In the genomic region with DNA sequence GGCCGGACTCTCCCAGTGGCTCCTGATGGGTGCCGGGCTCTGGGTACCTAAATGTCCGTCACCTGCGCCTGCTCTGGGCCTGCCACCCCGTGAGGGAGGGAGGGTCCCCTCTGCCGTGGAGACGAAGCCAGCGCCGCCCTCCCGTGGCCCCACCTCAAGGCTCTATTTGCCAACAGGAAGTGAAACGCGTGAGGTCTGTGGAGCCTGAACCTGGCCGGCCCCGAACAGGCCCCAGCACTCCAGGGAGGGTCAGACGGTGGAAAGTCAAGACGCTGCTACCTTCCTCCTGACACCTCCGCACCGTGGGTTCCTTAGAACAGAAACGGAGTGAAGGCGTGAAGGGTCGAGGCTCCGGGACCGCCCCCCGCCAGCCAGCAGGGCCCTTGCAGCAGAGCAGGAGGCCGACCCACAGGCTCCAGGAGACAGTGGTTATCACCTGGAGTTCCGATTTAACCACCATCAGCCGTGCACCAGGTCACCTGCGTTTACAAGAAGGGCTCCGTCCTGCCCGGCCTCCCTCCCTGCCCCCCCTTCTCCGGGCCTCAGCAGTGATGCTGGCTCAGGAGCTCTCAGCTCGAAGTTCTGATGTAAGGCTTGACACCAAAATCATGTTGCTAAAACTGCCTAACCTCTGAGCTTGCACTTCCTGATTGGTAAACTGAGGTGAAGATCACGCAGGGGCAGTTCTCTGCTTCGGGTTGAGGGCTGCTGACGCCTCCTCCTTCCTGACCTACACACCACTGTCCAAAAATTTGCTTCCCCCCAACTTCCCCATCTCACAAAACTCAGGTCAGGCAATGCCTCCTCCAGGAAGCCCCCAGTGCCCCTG, we compare ENCODE assay signal across 11 cellular contexts. TPM values are rescaled to one million over a fixed set of nuclear protein-coding genes. Genes with fewer than 3 reads are reported as not detected.
DNase-seq lines count a peak whose midpoint lies in the region; ATAC-seq, FAIRE-seq and TF ChIP-seq lines count a peak whose summit lies in the region.
"Had no signal": no experiment of that assay in that cellular context is flagged by ENCODE, and none has a peak within 500 bp of the region (broad histone marks: within the 10 kb centered on the region; RNA-seq: fewer than 3 reads in every experiment).

No MANE protein-coding gene starts in this region.

- no peaks in the 10 kb centered on the region for H3K9me3 ChIP-seq in testis
- H3K9me3 ChIP-seq: spleen, upper lobe of left lung had no signal

- WGBS in testis, 2 donors: 88 to 90% methylated on average over 23 to 35 of the region's 35 CpGs

- TF ChIP-seq POLR2A in GM18505 (IDR thresholded peaks at IDR 0.05; ENCODE audit: borderline replicate concordance, extremely low read depth, insufficient read depth, insufficient read length) (peak; percentile 51), testis (IDR thresholded peaks at IDR 0.05) (no peak)

- no peaks in the 10 kb centered on the region for H3K27me3 ChIP-seq in layer of hippocampus (ENCODE audit: control insufficient read depth, insufficient read depth, low read length)
- no peaks in the 10 kb centered on the region for H3K27me3 ChIP-seq in testis
- H3K27me3 ChIP-seq: spleen, upper lobe of left lung had no signal

- ATAC-seq in GM18505 (IDR thresholded peaks at IDR 0.05; ENCODE audit: unreplicated experiment) (peak; percentile 67), GM21381 (IDR thresholded peaks at IDR 0.05; ENCODE audit: unreplicated experiment) (peak; percentile 76), HG03460 (IDR thresholded peaks at IDR 0.05; ENCODE audit: unreplicated experiment) (peak; percentile 64), sciatic nerve (no peak)

- H3K27ac ChIP-seq in layer of hippocampus (ENCODE audit: low read depth, low read length) (peak overlapping the region; percentile 38), testis (no peak overlapping the region)

- DNase-seq in urothelium cell line (ENCODE audit: low spot score): no peak
- no peak for DNase-seq in sciatic nerve (ENCODE audit: low spot score)
- DNase-seq in nucleus accumbens (lab: John Stamatoyannopoulos, UW): no peak
- DNase-seq in testis: no peak
- DNase-seq: spleen had no signal

- FAIRE-seq in urothelium cell line (lab: Jason Lieb, UNC): no peak

- no peaks in the 10 kb centered on the region for H3K36me3 ChIP-seq in testis (ENCODE audit: low read depth, missing control alignments)

- H3K4me1 ChIP-seq in testis: peaks cover 9% of the 10 kb centered on the region

- no peak overlapping the region for H3K4me3 ChIP-seq in testis
- H3K4me3 ChIP-seq: spleen, upper lobe of left lung had no signal

- TF ChIP-seq CTCF in testis (IDR thresholded peaks at IDR 0.05): no peak

- intact Hi-C loops in sciatic nerve (cut with DNase I) (no loop called here), testis (cut with DNase I; ENCODE audit: low total_unique reads) (no loop called here)

RNA-seq across cellular contexts. Expression of a gene that starts 50.9 kb away (rescaled TPM):
- 3.6 TPM for total RNA-seq in sciatic nerve
- total RNA-seq in testis: 1 to 10 TPM; 2.9 to 5.5 TPM
- 28.4 TPM for polyA plus RNA-seq in testis (ENCODE audit: insufficient read depth, low read depth, low replicate concordance)
- total RNA-seq: NCI-H460 had no signal
